9 cellular contexts compared by ENCODE assay signal in genomic region chr17:41690497-41690896, GRCh38. TPM values are rescaled to one million over a fixed set of nuclear protein-coding genes. Genes with fewer than 3 reads are reported as not detected.
DNase-seq lines count a peak whose midpoint lies in the region; ATAC-seq, FAIRE-seq and TF ChIP-seq lines count a peak whose summit lies in the region.
"Had no signal": no experiment of that assay in that cellular context is flagged by ENCODE, and none has a peak within 500 bp of the region (broad histone marks: within the 10 kb centered on the region; RNA-seq: fewer than 3 reads in every experiment).

No MANE protein-coding gene starts in this region.

- WGBS in HepG2 (ENCODE audit: low lambda C conversion rate) = 85% methylated on average over 2 of the region's 2 CpGs

- H3K36me3 ChIP-seq in ascending aorta (peaks cover 58 to 61% of the 10 kb centered on the region in 2 donors), HepG2 (replicated peaks in 1 of 2; ENCODE audit: control insufficient read depth in 1 of 2, insufficient read depth in 2 of 2, low read length in 2 of 2) (peaks cover 22 to 46% of the 10 kb centered on the region in 2 experiments), tibial artery (peaks cover 57 to 61% (median 61%) of the 10 kb centered on the region in 3 donors)

- H3K27ac ChIP-seq in ascending aorta = peak overlapping the region; percentile 100
- peak overlapping the region; percentile 99 for H3K27ac ChIP-seq in HepG2 (ENCODE audit: extremely low read length, insufficient read depth, low read length)
- peak overlapping the region; percentile 100 for H3K27ac ChIP-seq in tibial artery

- H2AFZ ChIP-seq in HepG2 (ENCODE audit: low read length) = no peak overlapping the region

- no peaks in the 10 kb centered on the region for H3K27me3 ChIP-seq in ascending aorta
- no peaks in the 10 kb centered on the region; a peak in 2 of 5 replicates for H3K27me3 ChIP-seq in HepG2 (ENCODE audit: control insufficient read depth in 1 of 2, insufficient read depth in 2 of 2, low read length in 2 of 2)
- no peaks in the 10 kb centered on the region for H3K27me3 ChIP-seq in tibial artery

- H3K4me3 ChIP-seq in ascending aorta (peak overlapping the region; percentile 74 to 93), HepG2 (replicated peaks in 1 of 3; ENCODE audit: insufficient read depth in 1 of 3, low read depth in 2 of 3, low read length in 3 of 3) (peak overlapping the region; percentile 81 to 99 (median 88)), tibial artery (peak overlapping the region in 1 of 2 donors; percentile 86)

- H3K36me3 Mint-ChIP-seq in activated T-cell treated with anti-CD3 and anti-CD28 coated beads, Interleukin-2, amount 50 U/mL, for 72 hours (ENCODE audit: insufficient read depth in 2 of 2) = peaks cover 17 to 41% of the 10 kb centered on the region in 2 donors

- peak overlapping the region; percentile 97 to 99 for H3K4me3 Mint-ChIP-seq in activated T-cell treated with anti-CD3 and anti-CD28 coated beads, Interleukin-2, amount 50 U/mL, for 72 hours

- POLR2A ChIA-PET in HepG2 (lab: Yijun Ruan, JAX) = interaction anchor here (1.3 to 6.6 kb wide), 9 partner anchors 12 to 1043 kb away, joined by 4 to 443 read pairs (median 16); partner anchors contain the start of genes ACLY, P3H4 and SMARCE1

- TF ChIP-seq POLR2A in HepG2 (IDR thresholded peaks at IDR 0.05; ENCODE audit: insufficient read depth in 1 of 2, low read depth in 2 of 2, low read length in 2 of 2) = peak in 1 of 2 experiments; percentile 6; a peak in 1 of 4 replicates

- FAIRE-seq in HepG2 (lab: Jason Lieb, UNC) = no peak

- in situ Hi-C loops in HepG2 (cut with HindIII; ENCODE audit: extremely low pct_ligation_motif_present, low pct_unique_long_range_greater_than_20kb) = no loop called here

- TF ChIP-seq CTCF in ascending aorta (IDR thresholded peaks at IDR 0.05) = no peak
- no peak for TF ChIP-seq CTCF in HepG2 (CRISPR knock-in tag; IDR thresholded peaks at IDR 0.05)
- TF ChIP-seq CTCF in tibial artery (IDR thresholded peaks at IDR 0.05) = no peak

- H3K4me1 ChIP-seq in ascending aorta = peaks cover 12 to 20% of the 10 kb centered on the region in 2 donors
- peaks cover 29% of the 10 kb centered on the region for H3K4me1 ChIP-seq in HepG2 (ENCODE audit: insufficient read depth, low read length)
- peaks cover 0 to 33% (median 23%) of the 10 kb centered on the region in 4 donors for H3K4me1 ChIP-seq in tibial artery

- peak overlapping the region; percentile 100 for H3K9ac ChIP-seq in HepG2 (ENCODE audit: insufficient read depth, low read depth, low read length)

- peak overlapping the region; percentile 99 for H3K4me2 ChIP-seq in HepG2 (ENCODE audit: low read depth, low read length)

- peaks cover 39% of the 10 kb centered on the region for H4K20me1 ChIP-seq in HepG2 (ENCODE audit: insufficient read depth, low read length)

- no peaks in the 10 kb centered on the region for H3K27me3 Mint-ChIP-seq in activated T-cell treated with anti-CD3 and anti-CD28 coated beads, Interleukin-2, amount 50 U/mL, for 72 hours (ENCODE audit: low read depth)

- TF ChIP-seq EP300 in HepG2 (IDR thresholded peaks at IDR 0.05; ENCODE audit: low read depth in 2 of 2, low read length in 2 of 2) (no peak), HepG2 (CRISPR knock-in tag; IDR thresholded peaks at IDR 0.05; ENCODE audit: borderline replicate concordance) (no peak)

- no peak for DNase-seq in activated T-cell treated with anti-CD3 and anti-CD28 coated beads, Interleukin-2, amount 50 U/mL, for 72 hours
- DNase-seq in activated T-cell treated with anti-CD3 and anti-CD28 coated beads, Interleukin-2, amount 50 U/mL, for 1 hour = no peak
- DNase-seq in ascending aorta (ENCODE audit: low spot score in 2 of 2) = no peak
- DNase-seq in HepG2 (ENCODE audit: low spot score) = no peak
- DNase-seq in tibial artery = no peak
- no peak for DNase-seq in stimulated activated CD4-positive, alpha-beta T cell treated with anti-CD3 and anti-CD28 coated beads, Interleukin-1b, Interleukin-23, amount 100 ng/mL, for 48 hours
- no peak for DNase-seq in NCI-H526 (lab: John Stamatoyannopoulos, UW)
- DNase-seq in pons (ENCODE audit: low spot score) = no peak

- CTCF ChIA-PET in HepG2 (lab: Yijun Ruan, JAX; ENCODE audit: low intra/inter-chr PET ratio, low total read pairs) = no interaction called here

- H3K9me3 Mint-ChIP-seq in activated T-cell treated with anti-CD3 and anti-CD28 coated beads, Interleukin-2, amount 50 U/mL, for 72 hours = no peaks in the 10 kb centered on the region

- H3K4me1 Mint-ChIP-seq in activated T-cell treated with anti-CD3 and anti-CD28 coated beads, Interleukin-2, amount 50 U/mL, for 72 hours (ENCODE audit: low read depth) = peaks cover 51% of the 10 kb centered on the region

- TF ChIP-seq RAD21 in HepG2 (CRISPR knock-in tag; IDR thresholded peaks at IDR 0.05) = no peak

- ATAC-seq in activated T-cell treated with anti-CD3 and anti-CD28 coated beads, Interleukin-2, amount 50 U/mL, for 72 hours (replicated peaks in 1 of 2) = no peak
- ATAC-seq in HepG2 = no peak

- peak overlapping the region; percentile 99 for H3K27ac Mint-ChIP-seq in activated T-cell treated with anti-CD3 and anti-CD28 coated beads, Interleukin-2, amount 50 U/mL, for 72 hours

- intact Hi-C loops in ascending aorta (cut with DNase I) = no loop called here
- intact Hi-C loops in HepG2 (cut with micrococcal nuclease; ENCODE audit: unreplicated experiment) = no loop called here
- intact Hi-C loops in tibial artery (cut with DNase I; ENCODE audit: low total_unique reads) = no loop called here

- BruUV-seq in HepG2 (replicated peaks; lab: Mats Ljungman, UMichigan) = no TSS peak

- H3K9me3 ChIP-seq in ascending aorta (no peaks in the 10 kb centered on the region), HepG2 (ENCODE audit: low read length) (no peaks in the 10 kb centered on the region), tibial artery (no peaks in the 10 kb centered on the region)

- H3K79me2 ChIP-seq in HepG2 (ENCODE audit: insufficient read depth, low read length) = peaks cover 18% of the 10 kb centered on the region

RNA-seq across cellular contexts. Expression of gene EIF1, which starts 1.8 kb away (rescaled TPM):
- 1,000 to 10,000 TPM; 2,404 to 2,458 TPM for total RNA-seq in activated T-cell treated with anti-CD3 and anti-CD28 coated beads, Interleukin-2, amount 50 U/mL, for 72 hours
- total RNA-seq in ascending aorta (102 TPM), HepG2 (2016; rRNA removed; fragmentation: Illumina TruSeq; extraction: Trizol) (147 and 199 TPM in 2 replicates)
- 90.4 and 105 TPM in 2 replicates for total RNA-seq in HepG2 (2016; cell fraction: cytosol; rRNA removed; fragmentation: Illumina TruSeq; extraction: Trizol; ENCODE audit: low read depth)
- total RNA-seq in HepG2 (2016; cell fraction: insoluble cytoplasmic fraction; rRNA removed; fragmentation: Illumina TruSeq; extraction: Trizol) = 134 and 191 TPM in 2 replicates
- 209 and 226 TPM in 2 replicates for total RNA-seq in HepG2 (2016; cell fraction: membrane; rRNA removed; fragmentation: Illumina TruSeq; extraction: Trizol)
- total RNA-seq in HepG2 (2016; cell fraction: nucleus; rRNA removed; fragmentation: Illumina TruSeq; extraction: Trizol) = 237 and 265 TPM in 2 replicates
- polyA plus RNA-seq in HepG2 (2011; rRNA removed) = 388 and 517 TPM in 2 replicates
- 157 and 242 TPM in 2 replicates for polyA plus RNA-seq in HepG2 (2011; cell fraction: cytosol; rRNA removed)
- polyA plus RNA-seq in HepG2 (2011; cell fraction: nucleus; rRNA removed) = 346 and 409 TPM in 2 replicates
- polyA plus RNA-seq in HepG2 (2012) = 1,096 and 1,427 TPM in 2 replicates
- polyA plus RNA-seq in HepG2 (2016; cell fraction: cytosol; fragmentation: Illumina TruSeq; extraction: Trizol; ENCODE audit: low read depth) = 537 and 540 TPM in 2 replicates
- 606 and 702 TPM in 2 replicates for polyA plus RNA-seq in HepG2 (2016; cell fraction: insoluble cytoplasmic fraction; fragmentation: Illumina TruSeq; extraction: Trizol; ENCODE audit: low read depth)
- 490 and 548 TPM in 2 replicates for polyA plus RNA-seq in HepG2 (2016; cell fraction: membrane; fragmentation: Illumina TruSeq; extraction: Trizol; ENCODE audit: low read depth)
- polyA plus RNA-seq in HepG2 (2016; cell fraction: nucleus; fragmentation: Illumina TruSeq; extraction: Trizol; ENCODE audit: insufficient read depth, low read depth) = 691 and 695 TPM in 2 replicates
- polyA minus RNA-seq in HepG2 (2011; rRNA and poly(A)+ RNA removed; ENCODE audit: low replicate concordance) = 70.2 and 87.8 TPM in 2 replicates
- polyA minus RNA-seq in HepG2 (2011; cell fraction: cytosol; rRNA and poly(A)+ RNA removed) = 159 and 198 TPM in 2 replicates
- 333 and 395 TPM in 2 replicates for polyA minus RNA-seq in HepG2 (2011; cell fraction: nucleus; rRNA and poly(A)+ RNA removed)

RNA-seq across cellular contexts. Expression of gene GAST, which starts 21.6 kb away (rescaled TPM):
- total RNA-seq in activated T-cell treated with anti-CD3 and anti-CD28 coated beads, Interleukin-2, amount 50 U/mL, for 72 hours = not detected
- total RNA-seq in ascending aorta (not detected), HepG2 (2016; rRNA removed; fragmentation: Illumina TruSeq; extraction: Trizol) (0.42 TPM in 1 of 2 replicates, not detected in the other)
- total RNA-seq in HepG2 (2016; cell fraction: cytosol; rRNA removed; fragmentation: Illumina TruSeq; extraction: Trizol; ENCODE audit: low read depth) = not detected in 2 replicates
- 0.52 TPM in 1 of 2 replicates, not detected in the other for total RNA-seq in HepG2 (2016; cell fraction: insoluble cytoplasmic fraction; rRNA removed; fragmentation: Illumina TruSeq; extraction: Trizol)
- total RNA-seq in HepG2 (2016; cell fraction: membrane; rRNA removed; fragmentation: Illumina TruSeq; extraction: Trizol) = not detected in 2 replicates
- total RNA-seq in HepG2 (2016; cell fraction: nucleus; rRNA removed; fragmentation: Illumina TruSeq; extraction: Trizol) = 1.4 TPM in 1 of 2 replicates, not detected in the other
- 0.32 and 0.65 TPM in 2 replicates for polyA plus RNA-seq in HepG2 (2011; rRNA removed)
- 0.32 and 0.93 TPM in 2 replicates for polyA plus RNA-seq in HepG2 (2011; cell fraction: cytosol; rRNA removed)
- not detected in 2 replicates for polyA plus RNA-seq in HepG2 (2011; cell fraction: nucleus; rRNA removed)
- polyA plus RNA-seq in HepG2 (2012) = 0.56 and 4.9 TPM in 2 replicates
- polyA plus RNA-seq in HepG2 (2016; cell fraction: cytosol; fragmentation: Illumina TruSeq; extraction: Trizol; ENCODE audit: low read depth) = not detected in 2 replicates
- 1.1 TPM in 1 of 2 replicates, not detected in the other for polyA plus RNA-seq in HepG2 (2016; cell fraction: insoluble cytoplasmic fraction; fragmentation: Illumina TruSeq; extraction: Trizol; ENCODE audit: low read depth)
- not detected in 2 replicates for polyA plus RNA-seq in HepG2 (2016; cell fraction: membrane; fragmentation: Illumina TruSeq; extraction: Trizol; ENCODE audit: low read depth)
- 1.4 TPM in 1 of 2 replicates, not detected in the other for polyA plus RNA-seq in HepG2 (2016; cell fraction: nucleus; fragmentation: Illumina TruSeq; extraction: Trizol; ENCODE audit: insufficient read depth, low read depth)
- polyA minus RNA-seq in HepG2 (2011; rRNA and poly(A)+ RNA removed; ENCODE audit: low replicate concordance) = 0.58 TPM in 1 of 2 replicates, not detected in the other
- polyA minus RNA-seq in HepG2 (2011; cell fraction: cytosol; rRNA and poly(A)+ RNA removed) = not detected in 2 replicates
- polyA minus RNA-seq in HepG2 (2011; cell fraction: nucleus; rRNA and poly(A)+ RNA removed) = not detected in 2 replicates
- total RNA-seq: H4 had no signal

RNA-seq across cellular contexts. Expression of gene HAP1, which starts 43.9 kb away (rescaled TPM):
- under 1 TPM; 0.17 to 0.21 TPM for total RNA-seq in activated T-cell treated with anti-CD3 and anti-CD28 coated beads, Interleukin-2, amount 50 U/mL, for 72 hours
- not detected for total RNA-seq in ascending aorta
- 0.07 and 0.08 TPM in 2 replicates for total RNA-seq in HepG2 (2016; rRNA removed; fragmentation: Illumina TruSeq; extraction: Trizol)
- not detected in 2 replicates for total RNA-seq in HepG2 (2016; cell fraction: cytosol; rRNA removed; fragmentation: Illumina TruSeq; extraction: Trizol; ENCODE audit: low read depth)
- total RNA-seq in HepG2 (2016; cell fraction: insoluble cytoplasmic fraction; rRNA removed; fragmentation: Illumina TruSeq; extraction: Trizol) = 0.07 and 0.11 TPM in 2 replicates
- 0.03 TPM in 1 of 2 replicates, not detected in the other for total RNA-seq in HepG2 (2016; cell fraction: membrane; rRNA removed; fragmentation: Illumina TruSeq; extraction: Trizol)
- 0.12 TPM in 1 of 2 replicates, not detected in the other for total RNA-seq in HepG2 (2016; cell fraction: nucleus; rRNA removed; fragmentation: Illumina TruSeq; extraction: Trizol)
- 0.07 and 0.30 TPM in 2 replicates for polyA plus RNA-seq in HepG2 (2011; rRNA removed)
- 0.07 and 0.08 TPM in 2 replicates for polyA plus RNA-seq in HepG2 (2011; cell fraction: cytosol; rRNA removed)
- polyA plus RNA-seq in HepG2 (2011; cell fraction: nucleus; rRNA removed) = 1.1 TPM in 2 replicates
- 0.13 and 0.19 TPM in 2 replicates for polyA plus RNA-seq in HepG2 (2012)
- not detected in 2 replicates for polyA plus RNA-seq in HepG2 (2016; cell fraction: cytosol; fragmentation: Illumina TruSeq; extraction: Trizol; ENCODE audit: low read depth)
- polyA plus RNA-seq in HepG2 (2016; cell fraction: insoluble cytoplasmic fraction; fragmentation: Illumina TruSeq; extraction: Trizol; ENCODE audit: low read depth) = 0.11 TPM in 1 of 2 replicates, not detected in the other
- not detected in 2 replicates for polyA plus RNA-seq in HepG2 (2016; cell fraction: membrane; fragmentation: Illumina TruSeq; extraction: Trizol; ENCODE audit: low read depth)
- 0.11 and 0.15 TPM in 2 replicates for polyA plus RNA-seq in HepG2 (2016; cell fraction: nucleus; fragmentation: Illumina TruSeq; extraction: Trizol; ENCODE audit: insufficient read depth, low read depth)
- polyA minus RNA-seq in HepG2 (2011; rRNA and poly(A)+ RNA removed; ENCODE audit: low replicate concordance) = 0.07 TPM in 1 of 2 replicates, not detected in the other
- not detected in 2 replicates for polyA minus RNA-seq in HepG2 (2011; cell fraction: cytosol; rRNA and poly(A)+ RNA removed)
- 0.12 and 0.26 TPM in 2 replicates for polyA minus RNA-seq in HepG2 (2011; cell fraction: nucleus; rRNA and poly(A)+ RNA removed)

Comparison
In these comparisons a context has a peak if more than half of its experiments do, and no peak if none do; other contexts are left out.
1. RNA of gene EIF1, which starts 1.8 kb away (total RNA-seq): 2,404 to 2,458 TPM in activated T-cell treated with anti-CD3 and anti-CD28 coated beads, Interleukin-2, amount 50 U/mL, for 72 hours; 90.4 to 265 TPM in HepG2 and 102 TPM in ascending aorta (single experiment); every median in the first group is over 4 times any median in the second.
2. Peak in every context shown above with its lines, with median percentiles within 50 percentile points of each other: H3K27ac ChIP-seq.